10 cellular contexts compared by ENCODE assay signal in the genomic region with DNA sequence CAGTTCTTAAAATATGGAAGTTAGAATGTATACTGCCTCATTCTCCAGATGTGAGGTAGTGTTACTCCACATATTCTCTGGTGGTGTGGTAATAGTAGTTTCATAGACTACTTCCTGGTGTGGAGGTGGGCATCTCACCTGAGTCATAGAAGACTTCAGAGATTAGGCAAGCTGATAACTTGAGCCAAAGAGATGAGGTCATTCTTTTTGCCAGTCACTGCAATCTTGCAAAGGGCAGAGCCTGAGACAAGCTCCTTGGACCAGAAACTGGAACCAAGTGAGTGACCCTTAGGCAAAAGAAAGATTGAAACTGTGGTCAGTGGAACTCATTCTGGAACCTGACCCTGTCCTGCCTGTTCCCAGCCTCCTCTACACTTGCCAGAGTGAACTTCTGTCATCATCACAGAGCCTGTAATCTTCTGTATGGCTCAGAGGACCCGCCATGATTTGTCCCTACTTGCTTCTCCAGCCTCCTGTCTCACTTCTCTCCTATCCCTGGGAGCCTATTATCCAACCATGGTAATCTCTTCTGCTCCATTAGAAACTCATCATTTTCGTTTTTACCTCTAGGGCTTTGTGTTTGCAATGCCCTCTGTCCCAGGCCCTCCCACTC. TPM values are rescaled to one million over a fixed set of nuclear protein-coding genes. Genes with fewer than 3 reads are reported as not detected.
A peak's percentile ranks its signal among the peaks of the same experiment; 100 is the strongest.
DNase-seq lines count a peak whose midpoint lies in the region; ATAC-seq and TF ChIP-seq lines count a peak whose summit lies in the region.
"Had no signal": no experiment of that assay in that cellular context is flagged by ENCODE, and none has a peak within 500 bp of the region (broad histone marks: within the 10 kb centered on the region; RNA-seq: fewer than 3 reads in every experiment).

No MANE protein-coding gene starts in this region.

- H3K4me1 Mint-ChIP-seq in stimulated activated effector memory CD8-positive, alpha-beta T cell treated with anti-CD3 and anti-CD28 coated beads, Interleukin-12 subunit alpha, Interleukin-12 subunit beta, amount 100 ng/mL, for 72 hours: peaks cover 15% of the 10 kb centered on the region
- peaks cover 6% of the 10 kb centered on the region for H3K4me1 Mint-ChIP-seq in activated naive CD4-positive, alpha-beta T cell treated with anti-CD3 and anti-CD28 coated beads for 36 hours (ENCODE audit: low read depth)

- H3K36me3 Mint-ChIP-seq in stimulated activated effector memory CD8-positive, alpha-beta T cell treated with anti-CD3 and anti-CD28 coated beads, Interleukin-12 subunit alpha, Interleukin-12 subunit beta, amount 100 ng/mL, for 72 hours: no peaks in the 10 kb centered on the region
- no peaks in the 10 kb centered on the region for H3K36me3 Mint-ChIP-seq in activated naive CD4-positive, alpha-beta T cell treated with anti-CD3 and anti-CD28 coated beads for 36 hours (ENCODE audit: low read depth)

- H3K4me3 Mint-ChIP-seq in stimulated activated effector memory CD8-positive, alpha-beta T cell treated with anti-CD3 and anti-CD28 coated beads, Interleukin-12 subunit alpha, Interleukin-12 subunit beta, amount 100 ng/mL, for 72 hours: no peak overlapping the region
- H3K4me3 Mint-ChIP-seq in activated naive CD4-positive, alpha-beta T cell treated with anti-CD3 and anti-CD28 coated beads for 36 hours: no peak overlapping the region

- H3K27ac ChIP-seq in epithelial cell of prostate: peak overlapping the region; percentile 74

- TF ChIP-seq POLR2A in NB4 (IDR thresholded peaks at IDR 0.05; ENCODE audit: extremely low read depth, insufficient read length): no peak

- CTCF ChIA-PET in activated naive CD4-positive, alpha-beta T cell treated with anti-CD3 and anti-CD28 coated beads for 36 hours (lab: Charles Lee): interaction anchor here (0.6 to 0.8 kb wide), 2 partner anchors 10 to 18 kb away, joined by 3 read pairs; a partner anchor contains a TSS

- H3K4me3 ChIP-seq in NB4 (ENCODE audit: low read depth, low read length): no peak overlapping the region

- peak overlapping the region; percentile 35 for H3K27ac Mint-ChIP-seq in stimulated activated effector memory CD8-positive, alpha-beta T cell treated with anti-CD3 and anti-CD28 coated beads, Interleukin-12 subunit alpha, Interleukin-12 subunit beta, amount 100 ng/mL, for 72 hours
- H3K27ac Mint-ChIP-seq in activated naive CD4-positive, alpha-beta T cell treated with anti-CD3 and anti-CD28 coated beads for 36 hours: no peak overlapping the region

- intact Hi-C loops in left ventricle myocardium superior (cut with micrococcal nuclease): no loop called here
- intact Hi-C loops in activated naive CD4-positive, alpha-beta T cell treated with anti-CD3 and anti-CD28 coated beads for 36 hours (cut with micrococcal nuclease): no loop called here

- peak; percentile 97 for ATAC-seq in stimulated activated effector memory CD8-positive, alpha-beta T cell treated with anti-CD3 and anti-CD28 coated beads, Interleukin-12 subunit alpha, Interleukin-12 subunit beta, amount 100 ng/mL, for 72 hours
- no peak for ATAC-seq in left ventricle myocardium superior

- H3K27me3 Mint-ChIP-seq in activated naive CD4-positive, alpha-beta T cell treated with anti-CD3 and anti-CD28 coated beads for 36 hours (ENCODE audit: low read depth): no peaks in the 10 kb centered on the region

- TF ChIP-seq CTCF in NB4 (IDR thresholded peaks at IDR 0.05; ENCODE audit: low read depth, low read length): no peak

- DNase-seq in SIG-M5 treated with dmso at 0.1 percent for 504 hours (lab: John Stamatoyannopoulos, UW; ENCODE audit: unreplicated experiment) (peak; percentile 70), SIG-M5 (lab: John Stamatoyannopoulos, UW) (no peak), NB4 (ENCODE audit: low read depth) (peak; percentile 19), epithelial cell of prostate (ENCODE audit: low read depth, low spot score) (peak; percentile 94), left ventricle myocardium superior (no peak), SK-N-DZ (ENCODE audit: low spot score) (no peak)
- no peak for DNase-seq in stimulated activated effector memory CD8-positive, alpha-beta T cell treated with anti-CD3 and anti-CD28 coated beads, Interleukin-12 subunit alpha, Interleukin-12 subunit beta, amount 100 ng/mL, for 72 hours (ENCODE audit: low spot score in 2 of 2)
- DNase-seq in activated naive CD4-positive, alpha-beta T cell treated with anti-CD3 and anti-CD28 coated beads for 36 hours: no peak
- DNase-seq: posterior cingulate gyrus; stimulated activated CD8-positive, alpha-beta memory T cell treated with anti-CD3 and anti-CD28 coated beads, Interleukin-4, amount 100 ng/mL, for 48 hours had no signal

- H3K9me3 Mint-ChIP-seq in stimulated activated effector memory CD8-positive, alpha-beta T cell treated with anti-CD3 and anti-CD28 coated beads, Interleukin-12 subunit alpha, Interleukin-12 subunit beta, amount 100 ng/mL, for 72 hours: no peaks in the 10 kb centered on the region
- peaks cover 5% of the 10 kb centered on the region for H3K9me3 Mint-ChIP-seq in activated naive CD4-positive, alpha-beta T cell treated with anti-CD3 and anti-CD28 coated beads for 36 hours

RNA-seq across cellular contexts. Expression of a gene that starts 10.6 kb away (rescaled TPM):
- total RNA-seq in left ventricle myocardium superior: not detected
- not detected for total RNA-seq in activated naive CD4-positive, alpha-beta T cell treated with anti-CD3 and anti-CD28 coated beads for 36 hours
- polyA plus RNA-seq in SK-N-DZ (2014; cell fraction: cytosol; rRNA removed): not detected in 2 replicates
- not detected in 2 replicates for polyA plus RNA-seq in SK-N-DZ (2014; cell fraction: nucleus; rRNA removed)

RNA-seq across cellular contexts. Expression of a gene that starts 33.6 kb away (rescaled TPM):
- 2.8 TPM for total RNA-seq in left ventricle myocardium superior
- total RNA-seq in activated naive CD4-positive, alpha-beta T cell treated with anti-CD3 and anti-CD28 coated beads for 36 hours: 10 to 100 TPM; 13.8 to 13.9 TPM
- 7.4 and 8.2 TPM in 2 replicates for polyA plus RNA-seq in SK-N-DZ (2014; cell fraction: cytosol; rRNA removed)
- polyA plus RNA-seq in SK-N-DZ (2014; cell fraction: nucleus; rRNA removed): 9.3 and 15.5 TPM in 2 replicates

Comparison
In these comparisons a context has a peak if more than half of its experiments do, and no peak if none do; other contexts are left out.
1. DNase-seq: peak in SIG-M5 treated with dmso at 0.1 percent for 504 hours (single experiment), NB4 (single experiment) and epithelial cell of prostate (single experiment); none in SIG-M5 (single experiment), stimulated activated effector memory CD8-positive, alpha-beta T cell treated with anti-CD3 and anti-CD28 coated beads, Interleukin-12 subunit alpha, Interleukin-12 subunit beta, amount 100 ng/mL, for 72 hours (0 of 2), left ventricle myocardium superior (single experiment), activated naive CD4-positive, alpha-beta T cell treated with anti-CD3 and anti-CD28 coated beads for 36 hours (single experiment) and SK-N-DZ (single experiment).